In the genomic region with DNA sequence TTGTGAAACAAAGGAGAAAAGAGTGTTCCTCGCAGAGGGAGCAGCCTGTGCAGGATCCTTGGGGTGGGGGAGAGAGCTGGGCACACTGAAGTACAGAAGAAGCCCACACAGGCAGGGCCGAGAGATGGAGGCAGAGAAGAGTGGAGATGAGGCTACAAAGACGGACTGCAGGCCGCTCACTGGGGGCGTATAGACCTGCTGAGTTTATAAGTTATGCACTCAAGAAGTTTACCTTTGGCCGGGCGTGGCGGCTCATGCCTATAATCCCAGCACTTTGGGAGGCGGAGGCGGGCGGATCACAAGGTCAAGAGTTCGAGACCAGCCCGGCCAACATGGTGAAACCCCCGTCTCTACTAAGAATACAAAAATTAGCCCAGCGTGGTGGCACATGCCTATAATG, we compare ENCODE assay signal across 9 cellular contexts. TPM values are rescaled to one million over a fixed set of nuclear protein-coding genes. Genes with fewer than 3 reads are reported as not detected.
"Had no signal": no experiment of that assay in that cellular context is flagged by ENCODE, and none has a peak within 500 bp of the region (broad histone marks: within the 10 kb centered on the region; RNA-seq: fewer than 3 reads in every experiment).

No MANE protein-coding gene starts in this region.

RNA-seq across cellular contexts. Expression of a gene that starts 7.6 kb away (rescaled TPM):
- total RNA-seq: activated CD4-positive, alpha-beta memory T cell treated with anti-CD3 and anti-CD28 coated beads for 36 hours; activated CD4-positive, alpha-beta T cell treated with anti-CD3 and anti-CD28 coated beads for 36 hours; activated CD8-positive, alpha-beta memory T cell treated with anti-CD3 and anti-CD28 coated beads, Interleukin-2, amount 10 ng/mL, durations not matched to agents 7 days and 5 days; activated naive CD4-positive, alpha-beta T cell treated with anti-CD3 and anti-CD28 coated beads for 36 hours; activated T-helper 2 cell treated with anti-CD3 and anti-CD28 coated beads, Interferon-gamma antibody, Interleukin-2, Interleukin-4, amounts not matched to agents 10 μg/mL and 5 μg/mL and 100 μg/mL, durations not matched to agents 14 hours and 24 hours and 36 hours; ascending aorta; breast epithelium; lower leg skin; pancreas had no signal

RNA-seq across cellular contexts. Expression of a gene that starts 16.2 kb away (rescaled TPM):
- total RNA-seq: activated CD8-positive, alpha-beta memory T cell treated with anti-CD3 and anti-CD28 coated beads, Interleukin-2, amount 10 ng/mL, durations not matched to agents 7 days and 5 days; activated naive CD4-positive, alpha-beta T cell treated with anti-CD3 and anti-CD28 coated beads for 36 hours; activated T-helper 2 cell treated with anti-CD3 and anti-CD28 coated beads, Interferon-gamma antibody, Interleukin-2, Interleukin-4, amounts not matched to agents 10 μg/mL and 5 μg/mL and 100 μg/mL, durations not matched to agents 14 hours and 24 hours and 36 hours had no signal
